8 cellular contexts compared by ENCODE assay signal in genomic region chr2:108988796-108989713, GRCh38. TPM values are rescaled to one million over a fixed set of nuclear protein-coding genes. Genes with fewer than 3 reads are reported as not detected.
DNase-seq lines count a peak whose midpoint lies in the region; ATAC-seq and TF ChIP-seq lines count a peak whose summit lies in the region.

EDAR (minus strand) TSS chr2:108989220; CDS start chr2:108931014, 58,206 bp downstream.

- peak; percentile 50 for TF ChIP-seq CTCF in upper lobe of right lung (IDR thresholded peaks at IDR 0.05)

- peak within 1 kb of the TSS; percentile 67 for H3K27ac Mint-ChIP-seq in activated CD4-positive, alpha-beta T cell treated with anti-CD3 and anti-CD28 coated beads, Interleukin-2, amount 10 ng/mL, durations not matched to agents 7 days and 5 days

- H3K9me3 Mint-ChIP-seq in activated CD4-positive, alpha-beta T cell treated with anti-CD3 and anti-CD28 coated beads, Interleukin-2, amount 10 ng/mL, durations not matched to agents 7 days and 5 days: no peaks in the 10 kb centered on the region

- no peaks in the 10 kb centered on the region for H3K27me3 Mint-ChIP-seq in activated CD4-positive, alpha-beta T cell treated with anti-CD3 and anti-CD28 coated beads, Interleukin-2, amount 10 ng/mL, durations not matched to agents 7 days and 5 days

- peak within 1 kb of the TSS; percentile 63 for H3K4me3 Mint-ChIP-seq in activated CD4-positive, alpha-beta T cell treated with anti-CD3 and anti-CD28 coated beads, Interleukin-2, amount 10 ng/mL, durations not matched to agents 7 days and 5 days

- CTCF ChIA-PET in activated CD4-positive, alpha-beta T cell treated with anti-CD3 and anti-CD28 coated beads, Interleukin-2, amount 10 ng/mL, durations not matched to agents 7 days and 5 days (lab: Charles Lee): interaction anchor here (1.3 kb wide), 1 partner anchor 14 kb away, joined by 3 read pairs; no protein-coding TSS in a partner anchor

- POLR2A ChIA-PET in activated CD4-positive, alpha-beta T cell treated with anti-CD3 and anti-CD28 coated beads, Interleukin-2, amount 10 ng/mL, durations not matched to agents 7 days and 5 days (lab: Charles Lee): no interaction called here

- H3K27me3 ChIP-seq in mononuclear cell (ENCODE audit: insufficient read depth, low read length): no peaks in the 10 kb centered on the region
- peaks cover 21% of the 10 kb centered on the region for H3K27me3 ChIP-seq in upper lobe of right lung

- no peaks in the 10 kb centered on the region for H3K36me3 Mint-ChIP-seq in activated CD4-positive, alpha-beta T cell treated with anti-CD3 and anti-CD28 coated beads, Interleukin-2, amount 10 ng/mL, durations not matched to agents 7 days and 5 days (ENCODE audit: low read depth)

- no peaks in the 10 kb centered on the region for H3K36me3 ChIP-seq in upper lobe of right lung

- peaks cover 45% of the 10 kb centered on the region for H3K4me1 Mint-ChIP-seq in activated CD4-positive, alpha-beta T cell treated with anti-CD3 and anti-CD28 coated beads, Interleukin-2, amount 10 ng/mL, durations not matched to agents 7 days and 5 days

- H3K4me1 ChIP-seq in mononuclear cell (ENCODE audit: insufficient read depth, low read length): no peaks in the 10 kb centered on the region
- H3K4me1 ChIP-seq in upper lobe of right lung: peaks cover 4% of the 10 kb centered on the region

- ATAC-seq in upper lobe of right lung: peak; percentile 89
- no peak for ATAC-seq in HG03442 (IDR thresholded peaks at IDR 0.05; ENCODE audit: unreplicated experiment)

- peak within 1 kb of the TSS; percentile 40 for H3K4me3 ChIP-seq in mononuclear cell (ENCODE audit: low read length)
- H3K4me3 ChIP-seq in upper lobe of right lung: peak within 1 kb of the TSS; percentile 15

- no peak within 1 kb of the TSS for H3K27ac ChIP-seq in upper lobe of right lung

- intact Hi-C loops in upper lobe of right lung (cut with DNase I): no loop called here

- H3K9me3 ChIP-seq in mononuclear cell (ENCODE audit: low read depth, low read length) (no peaks in the 10 kb centered on the region), upper lobe of right lung (no peaks in the 10 kb centered on the region)

- DNase-seq in ELF-1 (ENCODE audit: low read depth, low spot score) (peak; percentile 88), NCI-H1105 (lab: John Stamatoyannopoulos, UW) (peak; percentile 18), ecto neural progenitor cell (ENCODE audit: low spot score) (peak; percentile 75), upper lobe of right lung (peak; percentile 72), AG08396 (ENCODE audit: low spot score) (no peak)
- DNase-seq in activated CD4-positive, alpha-beta T cell treated with anti-CD3 and anti-CD28 coated beads, Interleukin-2, amount 10 ng/mL, durations not matched to agents 7 days and 5 days: peak; percentile 50

RNA-seq across cellular contexts. Expression of gene EDAR, which starts in this region (rescaled TPM):
- under 1 TPM; 0.87 TPM for total RNA-seq in activated CD4-positive, alpha-beta T cell treated with anti-CD3 and anti-CD28 coated beads, Interleukin-2, amount 10 ng/mL, durations not matched to agents 7 days and 5 days
- total RNA-seq in mononuclear cell (2.5 TPM), upper lobe of right lung (0.20 TPM)

Comparison
In these comparisons a context has a peak if more than half of its experiments do, and no peak if none do; other contexts are left out.
1. Peak in DNase-seq in activated CD4-positive, alpha-beta T cell treated with anti-CD3 and anti-CD28 coated beads, Interleukin-2, amount 10 ng/mL, durations not matched to agents 7 days and 5 days; RNA of the gene not detected or under 1 TPM.
2. Peak in DNase-seq, ATAC-seq and H3K4me3 ChIP-seq in upper lobe of right lung; RNA of the gene not detected or under 1 TPM.